ENCODE assay signal across 2 cellular contexts in the genomic region with DNA sequence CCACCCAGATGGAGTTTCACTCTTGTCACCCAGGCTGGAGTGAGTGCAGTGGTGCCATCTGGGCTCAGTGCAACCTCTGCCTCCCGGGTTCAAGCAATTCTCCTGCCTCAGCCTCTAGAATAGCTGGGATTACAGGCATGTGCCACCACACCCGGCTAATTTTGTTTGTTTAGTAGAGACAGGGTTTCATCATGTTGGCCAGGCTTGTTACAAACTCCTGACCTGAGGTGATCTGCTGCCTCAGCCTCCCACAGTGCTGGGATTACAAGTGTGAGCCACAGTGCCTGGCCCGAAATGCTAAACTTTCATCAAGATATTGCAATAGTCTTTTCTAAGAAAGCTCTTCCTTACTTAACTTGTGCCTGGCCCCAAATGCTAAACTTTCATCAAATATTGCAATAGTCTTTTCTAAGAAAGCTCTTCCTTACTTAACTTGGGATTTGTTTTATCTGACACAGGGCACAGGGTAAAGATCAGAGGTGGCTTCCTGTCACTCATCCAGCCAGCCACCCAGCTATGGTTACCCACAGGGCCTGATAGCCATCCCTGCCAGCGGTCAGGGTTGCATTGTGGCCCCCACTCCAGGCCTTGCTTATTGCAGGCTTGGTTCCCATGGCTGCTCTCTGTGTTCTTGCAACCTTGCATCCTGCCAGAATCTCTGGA.
A peak's percentile ranks its signal among the peaks of the same experiment; 100 is the strongest.
TF ChIP-seq lines count a peak whose summit lies in the region.

No MANE protein-coding gene starts in this region.

TF ChIP-seq in liver, 16 proteins besides CTCF, POLR2A, EP300 and RAD21 (continued from another document):
- TF ChIP-seq, protein P1, sequence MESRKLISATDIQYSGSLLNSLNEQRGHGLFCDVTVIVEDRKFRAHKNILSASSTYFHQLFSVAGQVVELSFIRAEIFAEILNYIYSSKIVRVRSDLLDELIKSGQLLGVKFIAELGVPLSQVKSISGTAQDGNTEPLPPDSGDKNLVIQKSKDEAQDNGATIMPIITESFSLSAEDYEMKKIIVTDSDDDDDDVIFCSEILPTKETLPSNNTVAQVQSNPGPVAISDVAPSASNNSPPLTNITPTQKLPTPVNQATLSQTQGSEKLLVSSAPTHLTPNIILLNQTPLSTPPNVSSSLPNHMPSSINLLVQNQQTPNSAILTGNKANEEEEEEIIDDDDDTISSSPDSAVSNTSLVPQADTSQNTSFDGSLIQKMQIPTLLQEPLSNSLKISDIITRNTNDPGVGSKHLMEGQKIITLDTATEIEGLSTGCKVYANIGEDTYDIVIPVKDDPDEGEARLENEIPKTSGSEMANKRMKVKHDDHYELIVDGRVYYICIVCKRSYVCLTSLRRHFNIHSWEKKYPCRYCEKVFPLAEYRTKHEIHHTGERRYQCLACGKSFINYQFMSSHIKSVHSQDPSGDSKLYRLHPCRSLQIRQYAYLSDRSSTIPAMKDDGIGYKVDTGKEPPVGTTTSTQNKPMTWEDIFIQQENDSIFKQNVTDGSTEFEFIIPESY (IDR thresholded peaks at IDR 0.05): no peak
- TF ChIP-seq SP1 (IDR thresholded peaks at IDR 0.05): peak; percentile 88
- TF ChIP-seq JUND (IDR thresholded peaks at IDR 0.05): peak in 1 of 2 donors; percentile 58
- TF ChIP-seq GABPA (IDR thresholded peaks at IDR 0.05 in 1 of 2, conservative IDR thresholded peaks at IDR 0.05 in 1 of 2): no peak
- peak; percentile 57 to 72 for TF ChIP-seq HNF4A (conservative IDR thresholded peaks at IDR 0.05)
- no peak for TF ChIP-seq YY1 (IDR thresholded peaks at IDR 0.05)
- TF ChIP-seq, protein P2, sequence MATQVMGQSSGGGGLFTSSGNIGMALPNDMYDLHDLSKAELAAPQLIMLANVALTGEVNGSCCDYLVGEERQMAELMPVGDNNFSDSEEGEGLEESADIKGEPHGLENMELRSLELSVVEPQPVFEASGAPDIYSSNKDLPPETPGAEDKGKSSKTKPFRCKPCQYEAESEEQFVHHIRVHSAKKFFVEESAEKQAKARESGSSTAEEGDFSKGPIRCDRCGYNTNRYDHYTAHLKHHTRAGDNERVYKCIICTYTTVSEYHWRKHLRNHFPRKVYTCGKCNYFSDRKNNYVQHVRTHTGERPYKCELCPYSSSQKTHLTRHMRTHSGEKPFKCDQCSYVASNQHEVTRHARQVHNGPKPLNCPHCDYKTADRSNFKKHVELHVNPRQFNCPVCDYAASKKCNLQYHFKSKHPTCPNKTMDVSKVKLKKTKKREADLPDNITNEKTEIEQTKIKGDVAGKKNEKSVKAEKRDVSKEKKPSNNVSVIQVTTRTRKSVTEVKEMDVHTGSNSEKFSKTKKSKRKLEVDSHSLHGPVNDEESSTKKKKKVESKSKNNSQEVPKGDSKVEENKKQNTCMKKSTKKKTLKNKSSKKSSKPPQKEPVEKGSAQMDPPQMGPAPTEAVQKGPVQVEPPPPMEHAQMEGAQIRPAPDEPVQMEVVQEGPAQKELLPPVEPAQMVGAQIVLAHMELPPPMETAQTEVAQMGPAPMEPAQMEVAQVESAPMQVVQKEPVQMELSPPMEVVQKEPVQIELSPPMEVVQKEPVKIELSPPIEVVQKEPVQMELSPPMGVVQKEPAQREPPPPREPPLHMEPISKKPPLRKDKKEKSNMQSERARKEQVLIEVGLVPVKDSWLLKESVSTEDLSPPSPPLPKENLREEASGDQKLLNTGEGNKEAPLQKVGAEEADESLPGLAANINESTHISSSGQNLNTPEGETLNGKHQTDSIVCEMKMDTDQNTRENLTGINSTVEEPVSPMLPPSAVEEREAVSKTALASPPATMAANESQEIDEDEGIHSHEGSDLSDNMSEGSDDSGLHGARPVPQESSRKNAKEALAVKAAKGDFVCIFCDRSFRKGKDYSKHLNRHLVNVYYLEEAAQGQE (IDR thresholded peaks at IDR 0.05): no peak
- peak; percentile 26 for TF ChIP-seq HNF4G (IDR thresholded peaks at IDR 0.05)
- TF ChIP-seq RXRA (IDR thresholded peaks at IDR 0.05): peak; percentile 78 to 92

TF ChIP-seq in HepG2, 621 proteins besides CTCF, POLR2A, EP300 and RAD21 (continued from another document):
- TF ChIP-seq HMG20B (CRISPR knock-in tag; conservative IDR thresholded peaks at IDR 0.05) (no peak), FOSL2 (CRISPR knock-in tag; IDR thresholded peaks at IDR 0.05) (no peak), NFE2L2 (IDR thresholded peaks at IDR 0.05; ENCODE audit: low read length) (no peak)
- TF ChIP-seq, protein P3, sequence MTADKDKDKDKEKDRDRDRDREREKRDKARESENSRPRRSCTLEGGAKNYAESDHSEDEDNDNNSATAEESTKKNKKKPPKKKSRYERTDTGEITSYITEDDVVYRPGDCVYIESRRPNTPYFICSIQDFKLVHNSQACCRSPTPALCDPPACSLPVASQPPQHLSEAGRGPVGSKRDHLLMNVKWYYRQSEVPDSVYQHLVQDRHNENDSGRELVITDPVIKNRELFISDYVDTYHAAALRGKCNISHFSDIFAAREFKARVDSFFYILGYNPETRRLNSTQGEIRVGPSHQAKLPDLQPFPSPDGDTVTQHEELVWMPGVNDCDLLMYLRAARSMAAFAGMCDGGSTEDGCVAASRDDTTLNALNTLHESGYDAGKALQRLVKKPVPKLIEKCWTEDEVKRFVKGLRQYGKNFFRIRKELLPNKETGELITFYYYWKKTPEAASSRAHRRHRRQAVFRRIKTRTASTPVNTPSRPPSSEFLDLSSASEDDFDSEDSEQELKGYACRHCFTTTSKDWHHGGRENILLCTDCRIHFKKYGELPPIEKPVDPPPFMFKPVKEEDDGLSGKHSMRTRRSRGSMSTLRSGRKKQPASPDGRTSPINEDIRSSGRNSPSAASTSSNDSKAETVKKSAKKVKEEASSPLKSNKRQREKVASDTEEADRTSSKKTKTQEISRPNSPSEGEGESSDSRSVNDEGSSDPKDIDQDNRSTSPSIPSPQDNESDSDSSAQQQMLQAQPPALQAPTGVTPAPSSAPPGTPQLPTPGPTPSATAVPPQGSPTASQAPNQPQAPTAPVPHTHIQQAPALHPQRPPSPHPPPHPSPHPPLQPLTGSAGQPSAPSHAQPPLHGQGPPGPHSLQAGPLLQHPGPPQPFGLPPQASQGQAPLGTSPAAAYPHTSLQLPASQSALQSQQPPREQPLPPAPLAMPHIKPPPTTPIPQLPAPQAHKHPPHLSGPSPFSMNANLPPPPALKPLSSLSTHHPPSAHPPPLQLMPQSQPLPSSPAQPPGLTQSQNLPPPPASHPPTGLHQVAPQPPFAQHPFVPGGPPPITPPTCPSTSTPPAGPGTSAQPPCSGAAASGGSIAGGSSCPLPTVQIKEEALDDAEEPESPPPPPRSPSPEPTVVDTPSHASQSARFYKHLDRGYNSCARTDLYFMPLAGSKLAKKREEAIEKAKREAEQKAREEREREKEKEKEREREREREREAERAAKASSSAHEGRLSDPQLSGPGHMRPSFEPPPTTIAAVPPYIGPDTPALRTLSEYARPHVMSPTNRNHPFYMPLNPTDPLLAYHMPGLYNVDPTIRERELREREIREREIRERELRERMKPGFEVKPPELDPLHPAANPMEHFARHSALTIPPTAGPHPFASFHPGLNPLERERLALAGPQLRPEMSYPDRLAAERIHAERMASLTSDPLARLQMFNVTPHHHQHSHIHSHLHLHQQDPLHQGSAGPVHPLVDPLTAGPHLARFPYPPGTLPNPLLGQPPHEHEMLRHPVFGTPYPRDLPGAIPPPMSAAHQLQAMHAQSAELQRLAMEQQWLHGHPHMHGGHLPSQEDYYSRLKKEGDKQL (CRISPR knock-in tag; IDR thresholded peaks at IDR 0.05; ENCODE audit: low read depth): no peak
- TF ChIP-seq, protein P4, sequence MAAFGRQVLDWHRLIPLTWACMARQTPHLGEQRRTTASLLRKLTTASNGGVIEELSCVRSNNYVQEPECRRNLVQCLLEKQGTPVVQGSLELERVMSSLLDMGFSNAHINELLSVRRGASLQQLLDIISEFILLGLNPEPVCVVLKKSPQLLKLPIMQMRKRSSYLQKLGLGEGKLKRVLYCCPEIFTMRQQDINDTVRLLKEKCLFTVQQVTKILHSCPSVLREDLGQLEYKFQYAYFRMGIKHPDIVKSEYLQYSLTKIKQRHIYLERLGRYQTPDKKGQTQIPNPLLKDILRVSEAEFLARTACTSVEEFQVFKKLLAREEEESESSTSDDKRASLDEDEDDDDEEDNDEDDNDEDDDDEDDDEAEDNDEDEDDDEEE (CRISPR knock-in tag; IDR thresholded peaks at IDR 0.05): no peak
TF ChIP-seq in HepG2: peak in this region for 0.
